ENCODE assay signal across 1 cellular context in the genomic region with DNA sequence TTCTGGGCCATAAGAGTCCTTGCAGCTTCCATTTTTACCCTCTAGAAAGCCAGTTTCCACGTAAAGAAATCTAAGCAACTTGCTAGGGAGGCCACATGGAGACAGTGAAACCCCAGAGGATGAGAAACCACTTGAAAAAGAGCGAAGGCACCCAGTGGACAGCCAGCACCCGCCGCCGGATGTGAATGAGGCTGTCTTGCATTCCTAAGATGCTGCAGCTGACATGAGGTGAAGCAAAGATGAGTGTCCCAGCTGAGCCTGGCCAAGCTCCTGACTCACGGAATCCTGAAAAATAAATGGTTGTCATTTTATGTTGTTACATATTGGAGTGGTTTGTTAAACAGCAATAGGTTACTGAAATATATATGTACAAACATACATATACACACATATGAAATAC.
TF ChIP-seq lines count a peak whose summit lies in the region.

No MANE protein-coding gene starts in this region.

TF ChIP-seq in GM23338, 12 proteins besides CTCF, POLR2A, EP300 and RAD21 (continued from another document):
- TF ChIP-seq, protein P1, sequence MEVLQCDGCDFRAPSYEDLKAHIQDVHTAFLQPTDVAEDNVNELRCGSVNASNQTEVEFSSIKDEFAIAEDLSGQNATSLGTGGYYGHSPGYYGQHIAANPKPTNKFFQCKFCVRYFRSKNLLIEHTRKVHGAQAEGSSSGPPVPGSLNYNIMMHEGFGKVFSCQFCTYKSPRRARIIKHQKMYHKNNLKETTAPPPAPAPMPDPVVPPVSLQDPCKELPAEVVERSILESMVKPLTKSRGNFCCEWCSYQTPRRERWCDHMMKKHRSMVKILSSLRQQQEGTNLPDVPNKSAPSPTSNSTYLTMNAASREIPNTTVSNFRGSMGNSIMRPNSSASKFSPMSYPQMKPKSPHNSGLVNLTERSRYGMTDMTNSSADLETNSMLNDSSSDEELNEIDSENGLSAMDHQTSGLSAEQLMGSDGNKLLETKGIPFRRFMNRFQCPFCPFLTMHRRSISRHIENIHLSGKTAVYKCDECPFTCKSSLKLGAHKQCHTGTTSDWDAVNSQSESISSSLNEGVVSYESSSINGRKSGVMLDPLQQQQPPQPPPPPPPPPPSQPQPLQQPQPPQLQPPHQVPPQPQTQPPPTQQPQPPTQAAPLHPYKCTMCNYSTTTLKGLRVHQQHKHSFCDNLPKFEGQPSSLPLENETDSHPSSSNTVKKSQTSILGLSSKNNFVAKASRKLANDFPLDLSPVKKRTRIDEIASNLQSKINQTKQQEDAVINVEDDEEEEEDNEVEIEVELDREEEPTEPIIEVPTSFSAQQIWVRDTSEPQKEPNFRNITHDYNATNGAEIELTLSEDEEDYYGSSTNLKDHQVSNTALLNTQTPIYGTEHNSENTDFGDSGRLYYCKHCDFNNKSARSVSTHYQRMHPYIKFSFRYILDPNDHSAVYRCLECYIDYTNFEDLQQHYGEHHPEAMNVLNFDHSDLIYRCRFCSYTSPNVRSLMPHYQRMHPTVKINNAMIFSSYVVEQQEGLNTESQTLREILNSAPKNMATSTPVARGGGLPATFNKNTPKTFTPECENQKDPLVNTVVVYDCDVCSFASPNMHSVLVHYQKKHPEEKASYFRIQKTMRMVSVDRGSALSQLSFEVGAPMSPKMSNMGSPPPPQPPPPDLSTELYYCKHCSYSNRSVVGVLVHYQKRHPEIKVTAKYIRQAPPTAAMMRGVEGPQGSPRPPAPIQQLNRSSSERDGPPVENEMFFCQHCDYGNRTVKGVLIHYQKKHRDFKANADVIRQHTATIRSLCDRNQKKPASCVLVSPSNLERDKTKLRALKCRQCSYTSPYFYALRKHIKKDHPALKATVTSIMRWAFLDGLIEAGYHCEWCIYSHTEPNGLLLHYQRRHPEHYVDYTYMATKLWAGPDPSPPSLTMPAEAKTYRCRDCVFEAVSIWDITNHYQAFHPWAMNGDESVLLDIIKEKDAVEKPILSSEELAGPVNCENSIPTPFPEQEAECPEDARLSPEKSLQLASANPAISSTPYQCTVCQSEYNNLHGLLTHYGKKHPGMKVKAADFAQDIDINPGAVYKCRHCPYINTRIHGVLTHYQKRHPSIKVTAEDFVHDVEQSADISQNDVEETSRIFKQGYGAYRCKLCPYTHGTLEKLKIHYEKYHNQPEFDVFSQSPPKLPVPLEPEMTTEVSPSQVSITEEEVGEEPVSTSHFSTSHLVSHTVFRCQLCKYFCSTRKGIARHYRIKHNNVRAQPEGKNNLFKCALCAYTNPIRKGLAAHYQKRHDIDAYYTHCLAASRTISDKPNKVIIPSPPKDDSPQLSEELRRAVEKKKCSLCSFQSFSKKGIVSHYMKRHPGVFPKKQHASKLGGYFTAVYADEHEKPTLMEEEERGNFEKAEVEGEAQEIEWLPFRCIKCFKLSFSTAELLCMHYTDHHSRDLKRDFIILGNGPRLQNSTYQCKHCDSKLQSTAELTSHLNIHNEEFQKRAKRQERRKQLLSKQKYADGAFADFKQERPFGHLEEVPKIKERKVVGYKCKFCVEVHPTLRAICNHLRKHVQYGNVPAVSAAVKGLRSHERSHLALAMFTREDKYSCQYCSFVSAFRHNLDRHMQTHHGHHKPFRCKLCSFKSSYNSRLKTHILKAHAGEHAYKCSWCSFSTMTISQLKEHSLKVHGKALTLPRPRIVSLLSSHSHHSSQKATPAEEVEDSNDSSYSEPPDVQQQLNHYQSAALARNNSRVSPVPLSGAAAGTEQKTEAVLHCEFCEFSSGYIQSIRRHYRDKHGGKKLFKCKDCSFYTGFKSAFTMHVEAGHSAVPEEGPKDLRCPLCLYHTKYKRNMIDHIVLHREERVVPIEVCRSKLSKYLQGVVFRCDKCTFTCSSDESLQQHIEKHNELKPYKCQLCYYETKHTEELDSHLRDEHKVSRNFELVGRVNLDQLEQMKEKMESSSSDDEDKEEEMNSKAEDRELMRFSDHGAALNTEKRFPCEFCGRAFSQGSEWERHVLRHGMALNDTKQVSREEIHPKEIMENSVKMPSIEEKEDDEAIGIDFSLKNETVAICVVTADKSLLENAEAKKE (CRISPR knock-in tag; IDR thresholded peaks at IDR 0.05) = no peak
- TF ChIP-seq EZH2phosphoT487 (IDR thresholded peaks at IDR 0.05; ENCODE audit: unreplicated experiment) = no peak
- TF ChIP-seq, protein P2, sequence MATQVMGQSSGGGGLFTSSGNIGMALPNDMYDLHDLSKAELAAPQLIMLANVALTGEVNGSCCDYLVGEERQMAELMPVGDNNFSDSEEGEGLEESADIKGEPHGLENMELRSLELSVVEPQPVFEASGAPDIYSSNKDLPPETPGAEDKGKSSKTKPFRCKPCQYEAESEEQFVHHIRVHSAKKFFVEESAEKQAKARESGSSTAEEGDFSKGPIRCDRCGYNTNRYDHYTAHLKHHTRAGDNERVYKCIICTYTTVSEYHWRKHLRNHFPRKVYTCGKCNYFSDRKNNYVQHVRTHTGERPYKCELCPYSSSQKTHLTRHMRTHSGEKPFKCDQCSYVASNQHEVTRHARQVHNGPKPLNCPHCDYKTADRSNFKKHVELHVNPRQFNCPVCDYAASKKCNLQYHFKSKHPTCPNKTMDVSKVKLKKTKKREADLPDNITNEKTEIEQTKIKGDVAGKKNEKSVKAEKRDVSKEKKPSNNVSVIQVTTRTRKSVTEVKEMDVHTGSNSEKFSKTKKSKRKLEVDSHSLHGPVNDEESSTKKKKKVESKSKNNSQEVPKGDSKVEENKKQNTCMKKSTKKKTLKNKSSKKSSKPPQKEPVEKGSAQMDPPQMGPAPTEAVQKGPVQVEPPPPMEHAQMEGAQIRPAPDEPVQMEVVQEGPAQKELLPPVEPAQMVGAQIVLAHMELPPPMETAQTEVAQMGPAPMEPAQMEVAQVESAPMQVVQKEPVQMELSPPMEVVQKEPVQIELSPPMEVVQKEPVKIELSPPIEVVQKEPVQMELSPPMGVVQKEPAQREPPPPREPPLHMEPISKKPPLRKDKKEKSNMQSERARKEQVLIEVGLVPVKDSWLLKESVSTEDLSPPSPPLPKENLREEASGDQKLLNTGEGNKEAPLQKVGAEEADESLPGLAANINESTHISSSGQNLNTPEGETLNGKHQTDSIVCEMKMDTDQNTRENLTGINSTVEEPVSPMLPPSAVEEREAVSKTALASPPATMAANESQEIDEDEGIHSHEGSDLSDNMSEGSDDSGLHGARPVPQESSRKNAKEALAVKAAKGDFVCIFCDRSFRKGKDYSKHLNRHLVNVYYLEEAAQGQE (IDR thresholded peaks at IDR 0.05; ENCODE audit: unreplicated experiment) = no peak
- no peak for TF ChIP-seq POLR2AphosphoS5 (IDR thresholded peaks at IDR 0.05; ENCODE audit: low read depth)
- no peak for TF ChIP-seq EZH2 (IDR thresholded peaks at IDR 0.05; ENCODE audit: low read depth, unreplicated experiment)
- TF ChIP-seq ZNF331 (CRISPR knock-in tag; IDR thresholded peaks at IDR 0.05; ENCODE audit: low read depth) = no peak
- no peak for TF ChIP-seq ZNF114 (CRISPR knock-in tag; IDR thresholded peaks at IDR 0.05)
- no peak for TF ChIP-seq STAT1 (IDR thresholded peaks at IDR 0.05; ENCODE audit: unreplicated experiment)
